In genomic region chr17:50920891-50921595, GRCh38 we compare ENCODE assay signal across 1 cellular context.
TF ChIP-seq lines count a peak whose summit lies in the region.

No MANE protein-coding gene starts in this region.

TF ChIP-seq in SK-N-SH, 30 proteins besides CTCF, POLR2A, EP300 and RAD21 (continued from another document):
- TF ChIP-seq, protein P1, sequence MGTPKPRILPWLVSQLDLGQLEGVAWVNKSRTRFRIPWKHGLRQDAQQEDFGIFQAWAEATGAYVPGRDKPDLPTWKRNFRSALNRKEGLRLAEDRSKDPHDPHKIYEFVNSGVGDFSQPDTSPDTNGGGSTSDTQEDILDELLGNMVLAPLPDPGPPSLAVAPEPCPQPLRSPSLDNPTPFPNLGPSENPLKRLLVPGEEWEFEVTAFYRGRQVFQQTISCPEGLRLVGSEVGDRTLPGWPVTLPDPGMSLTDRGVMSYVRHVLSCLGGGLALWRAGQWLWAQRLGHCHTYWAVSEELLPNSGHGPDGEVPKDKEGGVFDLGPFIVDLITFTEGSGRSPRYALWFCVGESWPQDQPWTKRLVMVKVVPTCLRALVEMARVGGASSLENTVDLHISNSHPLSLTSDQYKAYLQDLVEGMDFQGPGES (IDR thresholded peaks at IDR 0.05; ENCODE audit: low read depth, low read length), result no peak
- TF ChIP-seq NRF1 (IDR thresholded peaks at IDR 0.05; ENCODE audit: low read depth, low read length) (no peak), TEAD4 (IDR thresholded peaks at IDR 0.05; ENCODE audit: borderline replicate concordance, insufficient read depth) (no peak), RCOR1 (IDR thresholded peaks at IDR 0.05; ENCODE audit: low read length) (no peak), PBX3 (IDR thresholded peaks at IDR 0.05) (no peak)
- TF ChIP-seq, protein P2, sequence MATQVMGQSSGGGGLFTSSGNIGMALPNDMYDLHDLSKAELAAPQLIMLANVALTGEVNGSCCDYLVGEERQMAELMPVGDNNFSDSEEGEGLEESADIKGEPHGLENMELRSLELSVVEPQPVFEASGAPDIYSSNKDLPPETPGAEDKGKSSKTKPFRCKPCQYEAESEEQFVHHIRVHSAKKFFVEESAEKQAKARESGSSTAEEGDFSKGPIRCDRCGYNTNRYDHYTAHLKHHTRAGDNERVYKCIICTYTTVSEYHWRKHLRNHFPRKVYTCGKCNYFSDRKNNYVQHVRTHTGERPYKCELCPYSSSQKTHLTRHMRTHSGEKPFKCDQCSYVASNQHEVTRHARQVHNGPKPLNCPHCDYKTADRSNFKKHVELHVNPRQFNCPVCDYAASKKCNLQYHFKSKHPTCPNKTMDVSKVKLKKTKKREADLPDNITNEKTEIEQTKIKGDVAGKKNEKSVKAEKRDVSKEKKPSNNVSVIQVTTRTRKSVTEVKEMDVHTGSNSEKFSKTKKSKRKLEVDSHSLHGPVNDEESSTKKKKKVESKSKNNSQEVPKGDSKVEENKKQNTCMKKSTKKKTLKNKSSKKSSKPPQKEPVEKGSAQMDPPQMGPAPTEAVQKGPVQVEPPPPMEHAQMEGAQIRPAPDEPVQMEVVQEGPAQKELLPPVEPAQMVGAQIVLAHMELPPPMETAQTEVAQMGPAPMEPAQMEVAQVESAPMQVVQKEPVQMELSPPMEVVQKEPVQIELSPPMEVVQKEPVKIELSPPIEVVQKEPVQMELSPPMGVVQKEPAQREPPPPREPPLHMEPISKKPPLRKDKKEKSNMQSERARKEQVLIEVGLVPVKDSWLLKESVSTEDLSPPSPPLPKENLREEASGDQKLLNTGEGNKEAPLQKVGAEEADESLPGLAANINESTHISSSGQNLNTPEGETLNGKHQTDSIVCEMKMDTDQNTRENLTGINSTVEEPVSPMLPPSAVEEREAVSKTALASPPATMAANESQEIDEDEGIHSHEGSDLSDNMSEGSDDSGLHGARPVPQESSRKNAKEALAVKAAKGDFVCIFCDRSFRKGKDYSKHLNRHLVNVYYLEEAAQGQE (IDR thresholded peaks at IDR 0.05; ENCODE audit: low read depth, low read length), result no peak
